Comparison of ENCODE assay signal across 11 cellular contexts in the genomic region with DNA sequence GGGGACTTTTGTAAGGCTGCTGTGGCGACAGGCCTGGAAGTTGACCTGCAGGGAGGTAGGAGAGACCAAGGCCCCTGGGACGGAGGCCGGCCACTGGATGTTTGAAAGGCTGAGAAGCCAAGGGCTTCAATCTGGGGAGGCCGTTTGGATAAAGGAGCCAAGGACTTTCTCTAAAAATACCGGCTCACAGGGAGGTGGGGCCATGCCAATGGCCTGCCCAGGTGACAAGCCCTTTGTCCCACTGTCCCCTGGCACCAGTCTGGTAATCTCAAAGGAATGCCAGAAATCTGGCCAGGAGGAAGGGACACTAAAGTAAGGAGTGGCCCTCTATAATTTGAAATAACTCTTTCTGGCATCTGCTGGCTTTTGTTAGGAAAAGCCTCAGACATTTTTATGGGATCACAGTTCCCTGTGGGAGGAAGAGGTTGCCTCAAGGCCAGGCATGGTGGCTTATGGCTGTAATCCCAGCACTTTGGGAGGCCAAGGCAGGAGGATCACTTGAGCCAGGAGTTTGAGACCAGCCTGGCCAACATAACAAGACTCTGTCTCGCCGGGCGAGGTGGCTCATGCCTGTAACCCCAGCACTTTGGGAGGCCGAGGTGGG. TPM values are rescaled to one million over a fixed set of nuclear protein-coding genes. Genes with fewer than 3 reads are reported as not detected.
DNase-seq lines count a peak whose midpoint lies in the region; ATAC-seq and TF ChIP-seq lines count a peak whose summit lies in the region.
"Had no signal": no experiment of that assay in that cellular context is flagged by ENCODE, and none has a peak within 500 bp of the region (broad histone marks: within the 10 kb centered on the region; RNA-seq: fewer than 3 reads in every experiment).

No MANE protein-coding gene starts in this region.

- DNase-seq in breast epithelium (ENCODE audit: low spot score in 2 of 2) (no peak), mammary epithelial cell (no peak), colonic mucosa (peak; percentile 85), mesothelial cell of epicardium (ENCODE audit: low spot score in 2 of 2, unreplicated experiment in 2 of 2) (no peak), type B pancreatic cell (ENCODE audit: extremely low spot score, unreplicated experiment) (no peak), GM13977 (ENCODE audit: low spot score) (no peak)
- DNase-seq: activated CD4-positive, alpha-beta T cell treated with anti-CD3 and anti-CD28 coated beads for 36 hours; activated naive CD8-positive, alpha-beta T cell treated with anti-CD3 and anti-CD28 coated beads, Interleukin-2, amount 10 ng/mL, durations not matched to agents 7 days and 5 days; NCI-H2107 had no signal

- dilution Hi-C loops in mammary epithelial cell (cut with HindIII; ENCODE audit: low sequenced_read_pairs) = no loop called here

- in situ Hi-C loops in mammary epithelial cell (cut with MboI; ENCODE audit: low sequenced_read_pairs in 2 of 2) (no loop called here), GM13977 (cut with MboI; ENCODE audit: low pct_unique_long_range_greater_than_20kb, low sequenced_read_pairs, unreplicated experiment) (no loop called here)

- ATAC-seq in GM21390 (IDR thresholded peaks at IDR 0.05; ENCODE audit: unreplicated experiment) = no peak
- no peak for ATAC-seq in GM21825 (IDR thresholded peaks at IDR 0.05; ENCODE audit: unreplicated experiment)
- ATAC-seq: activated CD4-positive, alpha-beta T cell treated with anti-CD3 and anti-CD28 coated beads for 36 hours had no signal

- no peak overlapping the region for H3K4me2 ChIP-seq in mammary epithelial cell (ENCODE audit: insufficient read depth, low read depth, low read length)

- TF ChIP-seq POLR2A in breast epithelium (IDR thresholded peaks at IDR 0.05) = no peak

- intact Hi-C loops in breast epithelium (cut with DNase I; ENCODE audit: low total_unique reads) = no loop called here
- intact Hi-C loops in mammary epithelial cell (cut with micrococcal nuclease) = loop anchor here (5.0 to 10.0 kb wide), 2 partner anchors 84 to 108 kb away; partner anchors contain the start of gene ALDH3B1
- intact Hi-C loops in colonic mucosa (cut with DNase I) = no loop called here

- H3K27me3 ChIP-seq in breast epithelium = no peaks in the 10 kb centered on the region
- no peaks in the 10 kb centered on the region for H3K27me3 ChIP-seq in mammary epithelial cell (ENCODE audit: insufficient read depth, low read length)
- no peaks in the 10 kb centered on the region for H3K27me3 ChIP-seq in colonic mucosa

- H3K79me2 ChIP-seq in mammary epithelial cell (ENCODE audit: insufficient read depth, low read length) = peaks cover 13% of the 10 kb centered on the region

- BruUV-seq in mammary epithelial cell (replicated peaks; lab: Mats Ljungman, UMichigan) = no TSS peak

- H3K4me3 ChIP-seq in breast epithelium (no peak overlapping the region), mammary epithelial cell (replicated peaks in 1 of 3; ENCODE audit: insufficient read depth in 1 of 3, low read depth in 2 of 3, low read length in 3 of 3) (no peak overlapping the region), colonic mucosa (no peak overlapping the region)

- H4K20me1 ChIP-seq in mammary epithelial cell (ENCODE audit: insufficient read depth, low read length) = no peaks in the 10 kb centered on the region

- H3K36me3 ChIP-seq in breast epithelium (no peaks in the 10 kb centered on the region), mammary epithelial cell (ENCODE audit: insufficient read depth, low read length) (no peaks in the 10 kb centered on the region), colonic mucosa (no peaks in the 10 kb centered on the region)

- no peaks in the 10 kb centered on the region for H3K36me3 Mint-ChIP-seq in mesothelial cell of epicardium
- H3K36me3 Mint-ChIP-seq in type B pancreatic cell = no peaks in the 10 kb centered on the region
- H3K36me3 Mint-ChIP-seq: activated naive CD8-positive, alpha-beta T cell treated with anti-CD3 and anti-CD28 coated beads, Interleukin-2, amount 10 ng/mL, durations not matched to agents 7 days and 5 days had no signal

- TF ChIP-seq CTCF in breast epithelium (IDR thresholded peaks at IDR 0.05) = no peak
- TF ChIP-seq CTCF in mammary epithelial cell (conservative IDR thresholded peaks at IDR 0.05 in 1 of 2, IDR thresholded peaks at IDR 0.05 in 1 of 2; ENCODE audit: extremely low read depth in 1 of 2, insufficient read depth in 1 of 2, low read depth in 1 of 2, low read length in 2 of 2) = no peak
- TF ChIP-seq CTCF in colonic mucosa (IDR thresholded peaks at IDR 0.05) = no peak
- no peak for TF ChIP-seq CTCF in mesothelial cell of epicardium (IDR thresholded peaks at IDR 0.05; ENCODE audit: unreplicated experiment)
- no peak for TF ChIP-seq CTCF in type B pancreatic cell (conservative IDR thresholded peaks at IDR 0.05)
- TF ChIP-seq CTCF in GM13977 (IDR thresholded peaks at IDR 0.05; ENCODE audit: extremely low read depth, insufficient read depth, missing control alignments) = no peak

- H3K4me1 Mint-ChIP-seq in mesothelial cell of epicardium (peaks cover 53% of the 10 kb centered on the region), type B pancreatic cell (ENCODE audit: unreplicated experiment) (peaks cover 27% of the 10 kb centered on the region)

- H3K4me3 Mint-ChIP-seq in mesothelial cell of epicardium (peak overlapping the region; percentile 13), type B pancreatic cell (peak overlapping the region; percentile 74)

- H3K27me3 Mint-ChIP-seq in mesothelial cell of epicardium (ENCODE audit: low read depth) (no peaks in the 10 kb centered on the region), type B pancreatic cell (no peaks in the 10 kb centered on the region)
- H3K27me3 Mint-ChIP-seq: activated CD4-positive, alpha-beta T cell treated with anti-CD3 and anti-CD28 coated beads for 36 hours had no signal

- WGBS in mammary epithelial cell (ENCODE audit: low coverage, missing lambda C conversion rate) = 56% methylated on average over 9 of the region's 9 CpGs

- H3K9me3 ChIP-seq in breast epithelium (no peaks in the 10 kb centered on the region), mammary epithelial cell (replicated peaks; ENCODE audit: insufficient read depth, low read length) (no peaks in the 10 kb centered on the region), colonic mucosa (no peaks in the 10 kb centered on the region)

- H3K4me1 ChIP-seq in breast epithelium (peaks cover 5 to 11% of the 10 kb centered on the region in 2 donors), mammary epithelial cell (ENCODE audit: insufficient read depth, low read length) (peaks cover 12% of the 10 kb centered on the region), colonic mucosa (peaks cover 24% of the 10 kb centered on the region)

- CTCF ChIA-PET in mammary epithelial cell (lab: Charles Lee; ENCODE audit: low non-redundant PET) = no interaction called here

- H3K9me3 Mint-ChIP-seq in mesothelial cell of epicardium = no peaks in the 10 kb centered on the region
- H3K9me3 Mint-ChIP-seq in type B pancreatic cell = no peaks in the 10 kb centered on the region
- H3K9me3 Mint-ChIP-seq: activated naive CD8-positive, alpha-beta T cell treated with anti-CD3 and anti-CD28 coated beads, Interleukin-2, amount 10 ng/mL, durations not matched to agents 7 days and 5 days had no signal

- peak overlapping the region; percentile 65 to 72 for H3K27ac ChIP-seq in breast epithelium
- no peak overlapping the region for H3K27ac ChIP-seq in mammary epithelial cell (ENCODE audit: insufficient read depth, low read depth, low read length)
- H3K27ac ChIP-seq in colonic mucosa = peak overlapping the region; percentile 98

- no peak overlapping the region for H3K9ac ChIP-seq in mammary epithelial cell (ENCODE audit: insufficient read depth, low read length)
- peak overlapping the region; percentile 35 to 48 for H3K9ac ChIP-seq in colonic mucosa (ENCODE audit: low read depth in 2 of 2, low read length in 2 of 2)

- H3K27ac Mint-ChIP-seq in mesothelial cell of epicardium (peak overlapping the region; percentile 92), type B pancreatic cell (peak overlapping the region; percentile 90)
- H3K27ac Mint-ChIP-seq: activated CD4-positive, alpha-beta T cell treated with anti-CD3 and anti-CD28 coated beads for 36 hours had no signal

- no peak overlapping the region for H2AFZ ChIP-seq in mammary epithelial cell (ENCODE audit: low read depth, low read length)

RNA-seq across cellular contexts. Expression of gene CHKA, which starts 1.9 kb away (rescaled TPM):
- total RNA-seq in breast epithelium (10 to 100 TPM; 52.1 to 73.0 (median 71.7) TPM), mammary epithelial cell (10 to 100 TPM; 11.5 to 13.2 TPM), colonic mucosa (10 to 100 TPM; 50.1 to 83.7 TPM), mesothelial cell of epicardium (71.8 to 74.4 TPM (median 72.8 TPM) in 3 replicates), type B pancreatic cell (ENCODE audit: low replicate concordance) (32.2 and 46.7 TPM in 2 replicates)
- 4.4 TPM for polyA plus RNA-seq in mammary epithelial cell
- 15.7 TPM for polyA minus RNA-seq in mammary epithelial cell
